In the genomic region with DNA sequence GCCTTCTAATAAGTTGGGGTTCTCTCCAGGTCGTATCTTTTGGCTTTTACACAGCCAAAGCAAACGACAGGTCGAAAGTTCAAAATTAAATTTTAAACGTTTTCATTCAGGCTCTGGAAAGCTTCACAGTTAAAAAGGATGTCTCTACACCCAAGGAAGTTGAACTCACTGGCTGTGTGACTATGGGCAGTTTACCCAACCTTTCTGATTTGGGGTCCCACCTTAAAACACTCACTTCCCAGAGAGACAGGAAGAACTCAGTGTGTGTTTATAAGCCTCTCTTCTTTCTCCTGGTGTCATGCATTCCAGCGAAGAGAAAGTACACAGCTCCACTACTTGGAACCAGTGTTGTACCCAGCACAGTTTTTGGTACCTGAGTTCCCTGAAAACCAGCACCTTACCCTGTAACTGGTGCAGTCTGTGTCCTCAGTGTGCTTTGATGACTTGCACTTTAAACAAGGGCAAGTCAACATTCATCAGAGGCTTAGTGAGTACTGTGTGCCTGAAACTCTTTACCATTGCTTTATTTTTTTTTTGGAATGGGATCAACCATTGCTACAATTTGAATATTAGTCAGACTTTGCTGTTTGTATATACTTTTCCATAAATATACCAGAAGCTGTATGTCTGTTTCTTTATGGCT, we compare ENCODE assay signal across 9 cellular contexts. TPM values are rescaled to one million over a fixed set of nuclear protein-coding genes. Genes with fewer than 3 reads are reported as not detected.
A peak's percentile ranks its signal among the peaks of the same experiment; 100 is the strongest.
DNase-seq lines count a peak whose midpoint lies in the region; ATAC-seq and TF ChIP-seq lines count a peak whose summit lies in the region.
"Had no signal": no experiment of that assay in that cellular context is flagged by ENCODE, and none has a peak within 500 bp of the region (broad histone marks: within the 10 kb centered on the region; RNA-seq: fewer than 3 reads in every experiment).

No MANE protein-coding gene starts in this region.

- peak overlapping the region; percentile 62 for H3K27ac ChIP-seq in mammary epithelial cell (ENCODE audit: insufficient read depth, low read depth, low read length)

- H3K9me3 ChIP-seq in Caco-2: no peaks in the 10 kb centered on the region
- H3K9me3 ChIP-seq in mammary epithelial cell (replicated peaks; ENCODE audit: insufficient read depth, low read length): no peaks in the 10 kb centered on the region

- BruUV-seq in Caco-2 (replicated peaks; lab: Mats Ljungman, UMichigan) (TSS peak; percentile 39), mammary epithelial cell (replicated peaks; lab: Mats Ljungman, UMichigan) (TSS peak; percentile 25)

- TF ChIP-seq CTCF in Caco-2 (IDR thresholded peaks at IDR 0.05; ENCODE audit: insufficient read depth in 1 of 2, low read depth in 1 of 2, low read length in 1 of 2, severe bottlenecking in 1 of 2, unreplicated experiment in 1 of 2) (no peak), LNCaP clone FGC (IDR thresholded peaks at IDR 0.05; ENCODE audit: control insufficient read depth, extremely low read depth, insufficient read depth) (no peak), mammary epithelial cell (conservative IDR thresholded peaks at IDR 0.05 in 1 of 2, IDR thresholded peaks at IDR 0.05 in 1 of 2; ENCODE audit: extremely low read depth in 1 of 2, insufficient read depth in 1 of 2, low read depth in 1 of 2, low read length in 2 of 2) (no peak)

- H3K27me3 ChIP-seq in Caco-2 (replicated peaks; ENCODE audit: control insufficient read depth, insufficient read depth, low read length) (no peaks in the 10 kb centered on the region), mammary epithelial cell (ENCODE audit: insufficient read depth, low read length) (no peaks in the 10 kb centered on the region)

- H3K4me3 Mint-ChIP-seq in Caco-2 (ENCODE audit: unreplicated experiment): peak overlapping the region; percentile 100
- H3K4me3 Mint-ChIP-seq in natural killer cell treated with Interleukin-12 subunit alpha and Interleukin-12 subunit beta and Interleukin-15 and Interleukin-18, amount 100 ng/mL, for 72 hours: peak overlapping the region; percentile 77

- H2AFZ ChIP-seq in mammary epithelial cell (ENCODE audit: low read depth, low read length): no peak overlapping the region

- H3K4me1 Mint-ChIP-seq in Caco-2 (ENCODE audit: low read depth, unreplicated experiment): peaks cover 12% of the 10 kb centered on the region
- H3K4me1 Mint-ChIP-seq in natural killer cell treated with Interleukin-12 subunit alpha and Interleukin-12 subunit beta and Interleukin-15 and Interleukin-18, amount 100 ng/mL, for 72 hours (ENCODE audit: low read depth in 2 of 2): peaks cover 24 to 27% of the 10 kb centered on the region in 2 donors

- no peak for ATAC-seq in natural killer cell treated with Interleukin-12 subunit alpha and Interleukin-12 subunit beta and Interleukin-15 and Interleukin-18, amount 100 ng/mL, for 72 hours
- ATAC-seq in HG02852 (IDR thresholded peaks at IDR 0.05; ENCODE audit: unreplicated experiment) (no peak), HG03432 (IDR thresholded peaks at IDR 0.05; ENCODE audit: unreplicated experiment) (no peak)

- H3K4me2 ChIP-seq in mammary epithelial cell (ENCODE audit: insufficient read depth, low read depth, low read length): peak overlapping the region; percentile 80

- H3K9me3 Mint-ChIP-seq in Caco-2 (ENCODE audit: unreplicated experiment): no peaks in the 10 kb centered on the region
- no peaks in the 10 kb centered on the region for H3K9me3 Mint-ChIP-seq in natural killer cell treated with Interleukin-12 subunit alpha and Interleukin-12 subunit beta and Interleukin-15 and Interleukin-18, amount 100 ng/mL, for 72 hours

- H3K27ac Mint-ChIP-seq in Caco-2 (ENCODE audit: unreplicated experiment): peak overlapping the region; percentile 53
- H3K27ac Mint-ChIP-seq in natural killer cell treated with Interleukin-12 subunit alpha and Interleukin-12 subunit beta and Interleukin-15 and Interleukin-18, amount 100 ng/mL, for 72 hours: peak overlapping the region in 1 of 2 donors; percentile 46

- H3K4me3 ChIP-seq in Caco-2 (ENCODE audit: low read depth, low read length) (no peak overlapping the region; the same call in 1 of the 2 replicates), LNCaP clone FGC (ENCODE audit: low read depth, low read length) (peak overlapping the region; percentile 71), mammary epithelial cell (replicated peaks in 1 of 3; ENCODE audit: insufficient read depth in 1 of 3, low read depth in 2 of 3, low read length in 3 of 3) (peak overlapping the region; percentile 38 to 91 (median 87))

- peak overlapping the region; percentile 91 for H3K9ac ChIP-seq in mammary epithelial cell (ENCODE audit: insufficient read depth, low read length)

- CTCF ChIA-PET in Caco-2 (lab: Charles Lee): no interaction called here
- CTCF ChIA-PET in mammary epithelial cell (lab: Charles Lee; ENCODE audit: low non-redundant PET): no interaction called here

- POLR2A ChIA-PET in Caco-2 (lab: Charles Lee): interaction anchor here (0.7 kb wide), 1 partner anchor 23 kb away, joined by 3 read pairs; no protein-coding TSS in a partner anchor

- in situ Hi-C loops in mammary epithelial cell (cut with MboI; ENCODE audit: low sequenced_read_pairs in 2 of 2): loop anchor here (10.0 kb wide), 1 partner anchor 80 kb away; a partner anchor contains a TSS

- H3K36me3 Mint-ChIP-seq in Caco-2 (ENCODE audit: insufficient read depth, unreplicated experiment): peaks cover 29% of the 10 kb centered on the region
- H3K36me3 Mint-ChIP-seq in natural killer cell treated with Interleukin-12 subunit alpha and Interleukin-12 subunit beta and Interleukin-15 and Interleukin-18, amount 100 ng/mL, for 72 hours: peaks cover 21% of the 10 kb centered on the region

- intact Hi-C loops in Caco-2 (cut with micrococcal nuclease; ENCODE audit: unreplicated experiment): loop anchor here (5.0 kb wide), 1 partner anchor 97 kb away; no protein-coding TSS in a partner anchor
- intact Hi-C loops in mammary epithelial cell (cut with micrococcal nuclease): loop anchor here (5.0 kb wide), 1 partner anchor 1232 kb away; a partner anchor contains a TSS

- peaks cover 2% of the 10 kb centered on the region for H3K36me3 ChIP-seq in Caco-2 (ENCODE audit: control insufficient read depth, insufficient read depth, low read length)
- peaks cover 10% of the 10 kb centered on the region for H3K36me3 ChIP-seq in mammary epithelial cell (ENCODE audit: insufficient read depth, low read length)

- no peaks in the 10 kb centered on the region for H4K20me1 ChIP-seq in mammary epithelial cell (ENCODE audit: insufficient read depth, low read length)

- H3K27me3 Mint-ChIP-seq in Caco-2 (ENCODE audit: insufficient read depth, unreplicated experiment): no peaks in the 10 kb centered on the region
- no peaks in the 10 kb centered on the region for H3K27me3 Mint-ChIP-seq in natural killer cell treated with Interleukin-12 subunit alpha and Interleukin-12 subunit beta and Interleukin-15 and Interleukin-18, amount 100 ng/mL, for 72 hours

- H3K79me2 ChIP-seq in mammary epithelial cell (ENCODE audit: insufficient read depth, low read length): peaks cover 87% of the 10 kb centered on the region

- dilution Hi-C loops in mammary epithelial cell (cut with HindIII; ENCODE audit: low sequenced_read_pairs): no loop called here

- no peak for DNase-seq in Caco-2
- no peak for DNase-seq in LNCaP clone FGC (ENCODE audit: low read depth)
- no peak for DNase-seq in mammary epithelial cell
- DNase-seq in natural killer cell treated with Interleukin-12 subunit alpha and Interleukin-12 subunit beta and Interleukin-15 and Interleukin-18, amount 100 ng/mL, for 72 hours (ENCODE audit: low spot score): no peak
- no peak for DNase-seq in RPMI8226
- no peak for DNase-seq in NCI-H446 (lab: John Stamatoyannopoulos, UW)
- DNase-seq: T-helper 9 cell had no signal

- H3K4me1 ChIP-seq in Caco-2: peaks cover 7% of the 10 kb centered on the region; the same call in 1 of the 2 replicates
- peaks cover 56% of the 10 kb centered on the region for H3K4me1 ChIP-seq in mammary epithelial cell (ENCODE audit: insufficient read depth, low read length)

- WGBS in mammary epithelial cell (ENCODE audit: low coverage, missing lambda C conversion rate): 62% methylated on average over 5 of the region's 5 CpGs

RNA-seq across cellular contexts. Expression of a gene that starts 1.7 kb away (rescaled TPM):
- total RNA-seq in Caco-2 (2022): 19.4 and 22.0 TPM in 2 replicates
- 10 to 100 TPM; 21.8 to 31.8 TPM for total RNA-seq in mammary epithelial cell
- polyA plus RNA-seq in mammary epithelial cell: 23.2 TPM
- 9.3 TPM for polyA minus RNA-seq in mammary epithelial cell
- total RNA-seq in natural killer cell treated with Interleukin-12 subunit alpha and Interleukin-12 subunit beta and Interleukin-15 and Interleukin-18, amount 100 ng/mL, for 72 hours: 10 to 100 TPM in 1 of 2 donors, 1 to 10 TPM in 1; 7.2 to 14.6 TPM

RNA-seq across cellular contexts. Expression of a gene that starts 2.1 kb away (rescaled TPM):
- total RNA-seq in Caco-2 (2022) (93.8 and 105 TPM in 2 replicates), mammary epithelial cell (10 to 100 TPM; 57.2 to 96.1 TPM)
- 83.5 TPM for polyA plus RNA-seq in mammary epithelial cell
- 118 TPM for polyA minus RNA-seq in mammary epithelial cell
- total RNA-seq in natural killer cell treated with Interleukin-12 subunit alpha and Interleukin-12 subunit beta and Interleukin-15 and Interleukin-18, amount 100 ng/mL, for 72 hours: 100 to 1,000 TPM; 111 to 164 TPM
